16 cellular contexts compared by ENCODE assay signal in genomic region chr2:201396595-201396994, GRCh38. TPM values are rescaled to one million over a fixed set of nuclear protein-coding genes. Genes with fewer than 3 reads are reported as not detected.
DNase-seq lines count a peak whose midpoint lies in the region; ATAC-seq and TF ChIP-seq lines count a peak whose summit lies in the region.
"Had no signal": no experiment of that assay in that cellular context is flagged by ENCODE, and none has a peak within 500 bp of the region (broad histone marks: within the 10 kb centered on the region; RNA-seq: fewer than 3 reads in every experiment).

No MANE protein-coding gene starts in this region.

- H3F3A ChIP-seq in PC-9 (ENCODE audit: insufficient read depth, low read depth), result no peaks in the 10 kb centered on the region

- intact Hi-C loops in HCT116 (cut with micrococcal nuclease), result no loop called here
- intact Hi-C loops in PC-9 (cut with micrococcal nuclease; ENCODE audit: unreplicated experiment), result no loop called here
- intact Hi-C loops in left lung (cut with DNase I), result no loop called here

- CTCF ChIA-PET in HCT116 (lab: Charles Lee) (no interaction called here), PC-9 (lab: Charles Lee) (no interaction called here)

- in situ Hi-C loops in brain microvascular endothelial cell (cut with HindIII; ENCODE audit: low pct_ligation_motif_present, low sequenced_read_pairs) (no loop called here), KBM-7 (cut with MboI; ENCODE audit: low pct_unique_long_range_greater_than_20kb, low sequenced_read_pairs) (no loop called here)

- H3K79me2 ChIP-seq in HCT116 (ENCODE audit: insufficient read depth, low read length) (no peaks in the 10 kb centered on the region), PC-9 (ENCODE audit: low read depth) (no peaks in the 10 kb centered on the region)

- POLR2A ChIA-PET in HCT116 (lab: Charles Lee), result no interaction called here
- POLR2A ChIA-PET in PC-9 (lab: Charles Lee; ENCODE audit: unreplicated experiment), result no interaction called here

- RAD21 ChIA-PET in HCT116 (lab: Charles Lee; ENCODE audit: low non-redundant PET in 1 of 2, low total read pairs in 2 of 2, uncharacterized antibody in 2 of 2, unreplicated experiment in 2 of 2), result no interaction called here

- H4K20me1 ChIP-seq in HCT116 (ENCODE audit: insufficient read depth) (no peaks in the 10 kb centered on the region), PC-9 (ENCODE audit: insufficient read depth) (no peaks in the 10 kb centered on the region)

- H3K36me3 ChIP-seq in HCT116 (ENCODE audit: control insufficient read depth in 1 of 2, insufficient read depth in 2 of 2, low read length in 2 of 2), result peaks cover 0 to 5% of the 10 kb centered on the region in 2 experiments; a peak in 1 of 4 replicates
- H3K36me3 ChIP-seq in PC-9 (ENCODE audit: low read depth), result peaks cover 29% of the 10 kb centered on the region
- H3K36me3 ChIP-seq in brain microvascular endothelial cell (replicated peaks), result peaks cover 53% of the 10 kb centered on the region
- peaks cover 0 to 68% of the 10 kb centered on the region in 2 donors for H3K36me3 ChIP-seq in left lung

- no peak for TF ChIP-seq RAD21 in HCT116 (IDR thresholded peaks at IDR 0.05; ENCODE audit: low read depth)

- H3K9me3 ChIP-seq in HCT116 (ENCODE audit: control insufficient read depth in 1 of 2, insufficient read depth in 1 of 2, low read depth in 1 of 2, low read length in 2 of 2), result no peaks in the 10 kb centered on the region
- no peaks in the 10 kb centered on the region for H3K9me3 ChIP-seq in PC-9 (ENCODE audit: insufficient read depth, low read depth)
- H3K9me3 ChIP-seq in left lung, result no peaks in the 10 kb centered on the region

- DNase-seq in HCT116 (ENCODE audit: low read depth, low spot score), result peak; percentile 27
- DNase-seq in PC-9, result no peak
- peak; percentile 48 for DNase-seq in brain microvascular endothelial cell
- DNase-seq in lung microvascular endothelial cell (ENCODE audit: low read depth in 2 of 2), result peak; percentile 5 to 34
- no peak for DNase-seq in left lung
- no peak for DNase-seq in KBM-7
- DNase-seq: GDM1, H9, NCI-H1048, NCI-H1436, NCI-H2029 treated with DMSO at 0.1 percent for 48 hours, NCI-H2171, NCI-H446 treated with DMSO at 0.1 percent for 48 hours, SIG-M5 had no signal

- H3K4me1 ChIP-seq in HCT116 (ENCODE audit: control insufficient read depth in 1 of 2, insufficient read depth in 2 of 2, low read length in 2 of 2) (no peaks in the 10 kb centered on the region), PC-9 (replicated peaks; ENCODE audit: insufficient read depth) (no peaks in the 10 kb centered on the region), left lung (peaks cover 0 to 3% of the 10 kb centered on the region in 2 donors)

- H2AFZ ChIP-seq in HCT116 (ENCODE audit: low read depth, low read length, poor library complexity, severe bottlenecking) (no peak overlapping the region), PC-9 (no peak overlapping the region)

- no peak overlapping the region for H3K4me3 ChIP-seq in HCT116 (replicated peaks in 1 of 2; ENCODE audit: low read depth in 1 of 2, low read length in 2 of 2)
- no peak overlapping the region for H3K4me3 ChIP-seq in PC-9
- no peak overlapping the region for H3K4me3 ChIP-seq in brain microvascular endothelial cell (ENCODE audit: low read depth, low read length)
- H3K4me3 ChIP-seq in left lung, result no peak overlapping the region

- TF ChIP-seq POLR2A in HCT116 (IDR thresholded peaks at IDR 0.05; ENCODE audit: borderline replicate concordance, extremely low read depth, insufficient read depth, insufficient read length), result no peak

- H3K9me2 ChIP-seq in HCT116 (ENCODE audit: insufficient read depth), result no peaks in the 10 kb centered on the region
- no peaks in the 10 kb centered on the region for H3K9me2 ChIP-seq in PC-9 (ENCODE audit: insufficient read depth)

- no peak overlapping the region for H3K4me2 ChIP-seq in HCT116 (ENCODE audit: low read length)
- no peak overlapping the region for H3K4me2 ChIP-seq in PC-9
- H3K4me2 ChIP-seq: KMS-11 had no signal

- H3K27ac ChIP-seq in HCT116 (ENCODE audit: low read depth, low read length) (no peak overlapping the region), PC-9 (peak overlapping the region; percentile 32), brain microvascular endothelial cell (peak overlapping the region; percentile 34), left lung (no peak overlapping the region)
- H3K27ac ChIP-seq: KMS-11 had no signal

- no peak for ATAC-seq in HCT116
- no peak for ATAC-seq in left lung
- ATAC-seq in HG03342 (IDR thresholded peaks at IDR 0.05; ENCODE audit: unreplicated experiment), result no peak

- H3K27me3 ChIP-seq in HCT116 (ENCODE audit: insufficient read depth, low read length), result no peaks in the 10 kb centered on the region
- H3K27me3 ChIP-seq in PC-9 (ENCODE audit: insufficient read depth, low read depth), result no peaks in the 10 kb centered on the region
- H3K27me3 ChIP-seq in brain microvascular endothelial cell (replicated peaks), result no peaks in the 10 kb centered on the region
- H3K27me3 ChIP-seq in left lung, result no peaks in the 10 kb centered on the region

- TF ChIP-seq CTCF in HCT116 (IDR thresholded peaks at IDR 0.05 in 2 of 3, conservative IDR thresholded peaks at IDR 0.05 in 1 of 3; ENCODE audit: borderline replicate concordance in 1 of 3, insufficient read depth in 1 of 3, low read depth in 2 of 3, low read length in 2 of 3), result no peak
- no peak for TF ChIP-seq CTCF in PC-9 (conservative IDR thresholded peaks at IDR 0.05)
- no peak for TF ChIP-seq CTCF in brain microvascular endothelial cell (IDR thresholded peaks at IDR 0.05; ENCODE audit: low read depth, low read length, missing control alignments)
- no peak for TF ChIP-seq CTCF in left lung (IDR thresholded peaks at IDR 0.05)

- BruUV-seq in HCT116 (replicated peaks; lab: Mats Ljungman, UMichigan) (no TSS peak), PC-9 (replicated peaks; lab: Mats Ljungman, UMichigan) (no TSS peak)

- no peak overlapping the region for H3K9ac ChIP-seq in HCT116 (ENCODE audit: low read length)
- H3K9ac ChIP-seq: KMS-11 had no signal

TF ChIP-seq in HCT116, 20 proteins besides CTCF, POLR2A, EP300 and RAD21:
- peak; percentile 71 for TF ChIP-seq CEBPB (IDR thresholded peaks at IDR 0.05; ENCODE audit: low read depth)
- no peak for TF ChIP-seq TCF7L2 (IDR thresholded peaks at IDR 0.05; ENCODE audit: borderline replicate concordance, extremely low read depth, insufficient read depth, insufficient read length)
- TF ChIP-seq SP1 (IDR thresholded peaks at IDR 0.05; ENCODE audit: low read depth), result 0 out of 2 replicates have a peak, but pooled peaks have one; percentile 15
- 0 out of 2 replicates have a peak, but pooled peaks have one; percentile 25 for TF ChIP-seq FOSL1 (IDR thresholded peaks at IDR 0.05; ENCODE audit: low read depth)
- TF ChIP-seq EZH2 (IDR thresholded peaks at IDR 0.05), result no peak
- no peak for TF ChIP-seq SIN3A (IDR thresholded peaks at IDR 0.05; ENCODE audit: low read depth)
TF ChIP-seq in HCT116: peak in this region for 3.

RNA-seq across cellular contexts. Expression of gene FLACC1, which starts 39.5 kb away (rescaled TPM):
- total RNA-seq in HCT116 (2021; ENCODE audit: unreplicated experiment) (0.74 TPM), PC-9 (2021) (0.75 and 0.87 TPM in 2 replicates), lung microvascular endothelial cell (0.22 and 0.60 TPM in 2 replicates), left lung (1 to 10 TPM; 1.5 to 2.0 TPM)
- polyA plus RNA-seq in HCT116 (2012), result 0.14 TPM in 1 of 2 replicates, not detected in the other

RNA-seq across cellular contexts. Expression of gene TRAK2, which starts 54.7 kb away (rescaled TPM):
- 15.2 TPM for total RNA-seq in HCT116 (2021; ENCODE audit: unreplicated experiment)
- 5.5 and 7.8 TPM in 2 replicates for polyA plus RNA-seq in HCT116 (2012)
- total RNA-seq in PC-9 (2021), result 18.8 and 33.2 TPM in 2 replicates
- total RNA-seq in lung microvascular endothelial cell, result 26.6 and 26.8 TPM in 2 replicates
- 10 to 100 TPM; 49.0 to 53.9 TPM for total RNA-seq in left lung

RNA-seq across cellular contexts. Expression of gene STRADB, which starts 54.9 kb away (rescaled TPM):
- total RNA-seq in HCT116 (2021; ENCODE audit: unreplicated experiment) (17.4 TPM), PC-9 (2021) (24.0 and 32.1 TPM in 2 replicates), lung microvascular endothelial cell (12.9 and 20.9 TPM in 2 replicates), left lung (10 to 100 TPM; 16.0 to 23.6 TPM)
- 11.5 TPM in 2 replicates for polyA plus RNA-seq in HCT116 (2012)

Comparison
In these comparisons a context has a peak if more than half of its experiments do, and no peak if none do; other contexts are left out.
1. DNase-seq: peak in HCT116 (single experiment), brain microvascular endothelial cell (single experiment) and lung microvascular endothelial cell (2 of 2); none in PC-9 (0 of 2), left lung (0 of 2) and KBM-7 (single experiment).
2. H3K27ac ChIP-seq: peak in PC-9 (single experiment) and brain microvascular endothelial cell (single experiment); none in HCT116 (single experiment) and left lung (0 of 2).